2 cellular contexts compared by ENCODE assay signal in genomic region chr19:50654882-50655281, GRCh38.
TF ChIP-seq lines count a peak whose summit lies in the region.

No MANE protein-coding gene starts in this region.

TF ChIP-seq in HepG2, 621 proteins besides CTCF, POLR2A, EP300 and RAD21:
- TF ChIP-seq PREB (CRISPR knock-in tag; IDR thresholded peaks at IDR 0.05) (no peak), IKZF4 (CRISPR knock-in tag; IDR thresholded peaks at IDR 0.05; ENCODE audit: borderline replicate concordance, low read depth, not compliant biosample characterization) (no peak), ZBTB37 (CRISPR knock-in tag; IDR thresholded peaks at IDR 0.05) (no peak), ZNF264 (CRISPR knock-in tag; IDR thresholded peaks at IDR 0.05) (no peak), USF2 (IDR thresholded peaks at IDR 0.05; ENCODE audit: low read depth, low read length) (0 out of 2 replicates have a peak, but pooled peaks have one; percentile 5), USF2 (CRISPR knock-in tag; IDR thresholded peaks at IDR 0.05; ENCODE audit: borderline replicate concordance) (peak; percentile 25; the same call in 1 of the 2 replicates), HNF4A (CRISPR knock-in tag; IDR thresholded peaks at IDR 0.05) (0 out of 2 replicates have a peak, but pooled peaks have one; percentile 14), NCOA1 (CRISPR knock-in tag; IDR thresholded peaks at IDR 0.05) (no peak), CC2D1A (CRISPR knock-in tag; IDR thresholded peaks at IDR 0.05) (no peak), DDIT3 (CRISPR knock-in tag; IDR thresholded peaks at IDR 0.05) (no peak), ESRRA (CRISPR knock-in tag; IDR thresholded peaks at IDR 0.05; ENCODE audit: low read depth) (no peak), SMAD1 (CRISPR knock-in tag; IDR thresholded peaks at IDR 0.05; ENCODE audit: borderline replicate concordance, low read depth) (no peak), ZNF274 (CRISPR knock-in tag; IDR thresholded peaks at IDR 0.05) (no peak), MYC (CRISPR knock-in tag; IDR thresholded peaks at IDR 0.05; ENCODE audit: borderline replicate concordance) (no peak), CENPT (CRISPR knock-in tag; IDR thresholded peaks at IDR 0.05; ENCODE audit: low read depth) (no peak), NFYC (CRISPR knock-in tag; IDR thresholded peaks at IDR 0.05) (0 out of 2 replicates have a peak, but pooled peaks have one; percentile 28), REL (CRISPR knock-in tag; conservative IDR thresholded peaks at IDR 0.05) (no peak), SNAI1 (CRISPR knock-in tag; IDR thresholded peaks at IDR 0.05; ENCODE audit: borderline replicate concordance) (no peak), ZBTB7A (CRISPR knock-in tag; IDR thresholded peaks at IDR 0.05) (no peak), PATZ1 (CRISPR knock-in tag; IDR thresholded peaks at IDR 0.05) (no peak), ZNF75D (CRISPR knock-in tag; IDR thresholded peaks at IDR 0.05; ENCODE audit: borderline replicate concordance) (no peak), ZNF382 (CRISPR knock-in tag; IDR thresholded peaks at IDR 0.05; ENCODE audit: borderline replicate concordance) (no peak), HMG20A (CRISPR knock-in tag; IDR thresholded peaks at IDR 0.05; ENCODE audit: borderline replicate concordance) (no peak), ZNF160 (CRISPR knock-in tag; IDR thresholded peaks at IDR 0.05) (no peak), FOXK1 (CRISPR knock-in tag; IDR thresholded peaks at IDR 0.05; ENCODE audit: borderline replicate concordance, low read depth) (no peak)
TF ChIP-seq in HepG2: peak in this region for 3.

TF ChIP-seq in K562, 482 proteins besides CTCF, POLR2A, EP300 and RAD21 (continues in another document):
- peak; percentile 80 for TF ChIP-seq RAD51 (IDR thresholded peaks at IDR 0.05; ENCODE audit: borderline replicate concordance, low read depth)
- TF ChIP-seq RB1 (IDR thresholded peaks at IDR 0.05; ENCODE audit: low read depth) = no peak
- no peak for TF ChIP-seq ZNF75A (CRISPR knock-in tag; IDR thresholded peaks at IDR 0.05)
- no peak for TF ChIP-seq ETV1 (tag; conservative IDR thresholded peaks at IDR 0.05; ENCODE audit: low read depth)
- TF ChIP-seq NFYB (IDR thresholded peaks at IDR 0.05; ENCODE audit: extremely low read depth, insufficient read length) = peak; percentile 23
- no peak for TF ChIP-seq LEF1 (IDR thresholded peaks at IDR 0.05)
- TF ChIP-seq GTF2E2 (tag; IDR thresholded peaks at IDR 0.05) = no peak
- TF ChIP-seq ZNF395 (CRISPR knock-in tag; IDR thresholded peaks at IDR 0.05) = peak; percentile 43; the same call in 1 of the 2 replicates
- TF ChIP-seq USF1 (CRISPR knock-in tag; IDR thresholded peaks at IDR 0.05) = peak; percentile 91
- TF ChIP-seq USF2 (CRISPR knock-in tag; IDR thresholded peaks at IDR 0.05) = peak; percentile 92
- TF ChIP-seq ZBTB17 (CRISPR knock-in tag; IDR thresholded peaks at IDR 0.05) = no peak
- no peak for TF ChIP-seq CUX1 (CRISPR knock-in tag; IDR thresholded peaks at IDR 0.05)
- peak; percentile 31; the same call in 1 of the 2 replicates for TF ChIP-seq TRIM28 (IDR thresholded peaks at IDR 0.05)
- TF ChIP-seq PML (IDR thresholded peaks at IDR 0.05; ENCODE audit: low read length) = no peak
- no peak for TF ChIP-seq ZNF507 (tag; conservative IDR thresholded peaks at IDR 0.05)
- TF ChIP-seq KHSRP (IDR thresholded peaks at IDR 0.05) = no peak
- TF ChIP-seq CBX3 (IDR thresholded peaks at IDR 0.05; ENCODE audit: borderline replicate concordance in 1 of 2, low read length in 2 of 2) = peak in 1 of 2 experiments; percentile 57; a peak in 1 of 3 replicates
- no peak for TF ChIP-seq CHD1 (IDR thresholded peaks at IDR 0.05; ENCODE audit: low read length)
- 0 out of 2 replicates have a peak, but pooled peaks have one; percentile 43 for TF ChIP-seq MAX (CRISPR knock-in tag; IDR thresholded peaks at IDR 0.05)
- TF ChIP-seq CBFA2T2 (conservative IDR thresholded peaks at IDR 0.05) = 0 out of 2 replicates have a peak, but pooled peaks have one; percentile 7
- TF ChIP-seq VEZF1 (CRISPR knock-in tag; IDR thresholded peaks at IDR 0.05) = no peak
- 0 out of 2 replicates have a peak, but pooled peaks have one; percentile 14 for TF ChIP-seq GATA2 (CRISPR knock-in tag; IDR thresholded peaks at IDR 0.05)
- 0 out of 2 replicates have a peak, but pooled peaks have one; percentile 65 for TF ChIP-seq DMBX1 (CRISPR knock-in tag; IDR thresholded peaks at IDR 0.05; ENCODE audit: borderline replicate concordance)
- TF ChIP-seq SMAD2 (IDR thresholded peaks at IDR 0.05; ENCODE audit: low read depth, low read length) = no peak
- no peak for TF ChIP-seq HIVEP1 (CRISPR knock-in tag; IDR thresholded peaks at IDR 0.05)
- no peak for TF ChIP-seq MITF (IDR thresholded peaks at IDR 0.05)
- no peak for TF ChIP-seq ILF3 (IDR thresholded peaks at IDR 0.05; ENCODE audit: borderline replicate concordance)
- no peak for TF ChIP-seq KDM2B (CRISPR knock-in tag; IDR thresholded peaks at IDR 0.05)
- 0 out of 2 replicates have a peak, but pooled peaks have one; percentile 31 for TF ChIP-seq TAF7 (tag; IDR thresholded peaks at IDR 0.05)
- no peak for TF ChIP-seq KLF13 (tag; IDR thresholded peaks at IDR 0.05; ENCODE audit: borderline replicate concordance, low read depth)
- TF ChIP-seq PHTF2 (CRISPR knock-in tag; IDR thresholded peaks at IDR 0.05) = no peak
- TF ChIP-seq SMAD4 (CRISPR knock-in tag; conservative IDR thresholded peaks at IDR 0.05) = 0 out of 2 replicates have a peak, but pooled peaks have one; percentile 31
- TF ChIP-seq AFF1 (IDR thresholded peaks at IDR 0.05; ENCODE audit: low read depth in 1 of 2, partially characterized antibody in 2 of 2) = no peak
- TF ChIP-seq ZNF639 (CRISPR knock-in tag; conservative IDR thresholded peaks at IDR 0.05 in 1 of 2, IDR thresholded peaks at IDR 0.05 in 1 of 2) = 0 out of 4 replicates have a peak, but pooled peaks of 1 of the 2 experiments have one; percentile 45
